Comparison of ENCODE assay signal across 23 cellular contexts in genomic region chr22:22604326-22605073, GRCh38. TPM values are rescaled to one million over a fixed set of nuclear protein-coding genes. Genes with fewer than 3 reads are reported as not detected.
"Had no signal": no experiment of that assay in that cellular context is flagged by ENCODE, and none has a peak within 500 bp of the region (broad histone marks: within the 10 kb centered on the region; RNA-seq: fewer than 3 reads in every experiment).

No MANE protein-coding gene starts in this region.

- H3K4me3 ChIP-seq: mucosa of descending colon, spleen, testis had no signal

- DNase-seq: activated CD4-positive, alpha-beta memory T cell treated with anti-CD3 and anti-CD28 coated beads for 36 hours; activated CD4-positive, alpha-beta T cell treated with anti-CD3 and anti-CD28 coated beads for 1 hour; activated effector memory CD4-positive, alpha-beta T cell treated with anti-CD3 and anti-CD28 coated beads, Interleukin-2, amount 50 U/mL, for 16 hours; activated T-cell treated with anti-CD3 and anti-CD28 coated beads, Interleukin-2, amount 50 U/mL, for 4 hours; amygdala; effector memory CD8-positive, alpha-beta T cell; mammary epithelial cell; mucosa of descending colon; spleen; stimulated activated CD4-positive, alpha-beta T cell treated with anti-CD3 and anti-CD28 coated beads, Interleukin-1b, Interleukin-23, amount 100 ng/mL, for 48 hours; stimulated activated naive CD4-positive, alpha-beta T cell; T-helper 2 cell; testis had no signal

- H3K27ac Mint-ChIP-seq: activated CD4-positive, alpha-beta memory T cell treated with anti-CD3 and anti-CD28 coated beads for 36 hours; activated naive CD8-positive, alpha-beta T cell; brain; dendritic cell treated with granulocyte-macrophage colony-stimulating factor and Interleukin-4, amounts not matched to agents 40 ng/mL and 50 ng/mL, for 4 days; nephron had no signal

- H3K9me3 Mint-ChIP-seq: activated CD4-positive, alpha-beta memory T cell treated with anti-CD3 and anti-CD28 coated beads for 36 hours; dendritic cell treated with granulocyte-macrophage colony-stimulating factor and Interleukin-4, amounts not matched to agents 40 ng/mL and 50 ng/mL, for 4 days; effector memory CD8-positive, alpha-beta T cell; nephron had no signal

- H3K4me1 ChIP-seq: testis had no signal

- H3K27me3 ChIP-seq: spleen, testis had no signal

- H3K36me3 ChIP-seq: spleen had no signal

- ATAC-seq: activated T-cell treated with anti-CD3 and anti-CD28 coated beads, Interleukin-2, amount 50 U/mL, for 4 hours; effector memory CD8-positive, alpha-beta T cell; left lobe of liver; mucosa of descending colon; sciatic nerve had no signal

- H3K27me3 Mint-ChIP-seq: activated CD4-positive, alpha-beta memory T cell treated with anti-CD3 and anti-CD28 coated beads for 36 hours had no signal

- H3K9me3 ChIP-seq: mucosa of descending colon, testis had no signal

- H3K36me3 Mint-ChIP-seq: activated CD4-positive, alpha-beta memory T cell treated with anti-CD3 and anti-CD28 coated beads for 36 hours; activated naive CD8-positive, alpha-beta T cell; brain had no signal

- H3K4me3 Mint-ChIP-seq: activated CD4-positive, alpha-beta memory T cell treated with anti-CD3 and anti-CD28 coated beads for 36 hours; activated naive CD8-positive, alpha-beta T cell; activated T-cell treated with anti-CD3 and anti-CD28 coated beads, Interleukin-2, amount 50 U/mL, for 4 hours; brain; dendritic cell treated with granulocyte-macrophage colony-stimulating factor and Interleukin-4, amounts not matched to agents 40 ng/mL and 50 ng/mL, for 4 days; nephron had no signal

- H3K27ac ChIP-seq: testis had no signal

RNA-seq across cellular contexts. Expression of gene GGTLC2, which starts 39.9 kb away (rescaled TPM):
- total RNA-seq: activated CD4-positive, alpha-beta memory T cell treated with anti-CD3 and anti-CD28 coated beads for 36 hours; activated T-cell treated with anti-CD3 and anti-CD28 coated beads, Interleukin-2, amount 50 U/mL, for 4 hours; epithelial cell of proximal tubule; left lobe of liver; mammary epithelial cell; mucosa of descending colon; osteoblast; pulmonary artery endothelial cell; sciatic nerve; spleen; urinary bladder had no signal

RNA-seq across cellular contexts. Expression of gene PRAME, which starts 45.4 kb away (rescaled TPM):
- total RNA-seq: activated CD4-positive, alpha-beta memory T cell treated with anti-CD3 and anti-CD28 coated beads for 36 hours; mammary epithelial cell; pulmonary artery endothelial cell; urinary bladder had no signal
